In the genomic region with DNA sequence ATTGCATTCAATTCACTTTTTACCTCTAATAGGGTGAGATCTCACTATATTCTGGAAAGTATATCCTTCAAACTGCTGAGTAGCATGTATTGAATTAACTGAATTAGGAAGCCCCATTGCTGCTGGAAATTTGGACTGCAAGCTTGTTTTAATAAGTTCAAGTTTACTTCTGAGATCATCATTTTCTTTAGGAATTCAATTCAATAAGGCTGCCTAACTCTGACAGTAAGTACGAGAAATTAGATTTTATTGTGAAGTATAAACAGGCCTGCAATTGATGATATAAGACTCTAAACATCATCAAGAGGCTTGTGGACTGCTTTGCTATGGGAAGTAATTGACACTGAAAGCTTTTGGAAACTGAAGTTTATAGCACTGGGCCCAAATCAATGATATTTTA, we compare ENCODE assay signal across 2 cellular contexts.
TF ChIP-seq lines count a peak whose summit lies in the region.

No MANE protein-coding gene starts in this region.

TF ChIP-seq in A549, 52 proteins besides CTCF, POLR2A, EP300 and RAD21:
- TF ChIP-seq HDAC2 (IDR thresholded peaks at IDR 0.05): no peak
- no peak for TF ChIP-seq RCOR1 (IDR thresholded peaks at IDR 0.05; ENCODE audit: low read depth, low read length)
- TF ChIP-seq JUNB (IDR thresholded peaks at IDR 0.05): no peak
- no peak for TF ChIP-seq KDM1A (IDR thresholded peaks at IDR 0.05; ENCODE audit: low read depth)
- TF ChIP-seq TP53 (CRISPR knock-in tag; IDR thresholded peaks at IDR 0.05): no peak
- TF ChIP-seq NPAS2 (CRISPR knock-in tag; IDR thresholded peaks at IDR 0.05; ENCODE audit: borderline replicate concordance): no peak
- TF ChIP-seq NR3C1 (IDR thresholded peaks at IDR 0.05): no peak
- TF ChIP-seq BHLHE40 (IDR thresholded peaks at IDR 0.05; ENCODE audit: low read depth, low read length): no peak
- no peak for TF ChIP-seq SREBF2 (IDR thresholded peaks at IDR 0.05)
- TF ChIP-seq, protein P1, sequence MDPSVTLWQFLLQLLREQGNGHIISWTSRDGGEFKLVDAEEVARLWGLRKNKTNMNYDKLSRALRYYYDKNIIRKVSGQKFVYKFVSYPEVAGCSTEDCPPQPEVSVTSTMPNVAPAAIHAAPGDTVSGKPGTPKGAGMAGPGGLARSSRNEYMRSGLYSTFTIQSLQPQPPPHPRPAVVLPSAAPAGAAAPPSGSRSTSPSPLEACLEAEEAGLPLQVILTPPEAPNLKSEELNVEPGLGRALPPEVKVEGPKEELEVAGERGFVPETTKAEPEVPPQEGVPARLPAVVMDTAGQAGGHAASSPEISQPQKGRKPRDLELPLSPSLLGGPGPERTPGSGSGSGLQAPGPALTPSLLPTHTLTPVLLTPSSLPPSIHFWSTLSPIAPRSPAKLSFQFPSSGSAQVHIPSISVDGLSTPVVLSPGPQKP (IDR thresholded peaks at IDR 0.05; ENCODE audit: low read depth, low read length): no peak
- TF ChIP-seq ZSCAN20 (CRISPR knock-in tag; IDR thresholded peaks at IDR 0.05): no peak
- TF ChIP-seq EHF (CRISPR knock-in tag; IDR thresholded peaks at IDR 0.05): no peak
- TF ChIP-seq ZFP36 (IDR thresholded peaks at IDR 0.05; ENCODE audit: borderline replicate concordance, partially characterized antibody): no peak

TF ChIP-seq in IMR-90, 13 proteins besides CTCF, POLR2A, EP300 and RAD21:
- TF ChIP-seq MAZ (IDR thresholded peaks at IDR 0.05; ENCODE audit: borderline replicate concordance, low read depth, low read length) (no peak), RFX5 (IDR thresholded peaks at IDR 0.05; ENCODE audit: low read depth, low read length) (no peak), MXI1 (IDR thresholded peaks at IDR 0.05; ENCODE audit: borderline replicate concordance, low read depth, low read length) (no peak), CEBPB (IDR thresholded peaks at IDR 0.05; ENCODE audit: low read depth, low read length) (no peak), NFE2L2 (IDR thresholded peaks at IDR 0.05; ENCODE audit: low read depth, low read length) (no peak), SMC3 (IDR thresholded peaks at IDR 0.05; ENCODE audit: low read depth, low read length) (no peak), CHD1 (IDR thresholded peaks at IDR 0.05; ENCODE audit: low read depth, low read length) (no peak), FOS (IDR thresholded peaks at IDR 0.05; ENCODE audit: low read depth, low read length) (no peak), MAFK (IDR thresholded peaks at IDR 0.05; ENCODE audit: low read depth, low read length) (no peak), BHLHE40 (IDR thresholded peaks at IDR 0.05; ENCODE audit: low read depth, low read length) (no peak), RCOR1 (IDR thresholded peaks at IDR 0.05; ENCODE audit: insufficient replicate concordance, low read length) (no peak)
- TF ChIP-seq, protein P2, sequence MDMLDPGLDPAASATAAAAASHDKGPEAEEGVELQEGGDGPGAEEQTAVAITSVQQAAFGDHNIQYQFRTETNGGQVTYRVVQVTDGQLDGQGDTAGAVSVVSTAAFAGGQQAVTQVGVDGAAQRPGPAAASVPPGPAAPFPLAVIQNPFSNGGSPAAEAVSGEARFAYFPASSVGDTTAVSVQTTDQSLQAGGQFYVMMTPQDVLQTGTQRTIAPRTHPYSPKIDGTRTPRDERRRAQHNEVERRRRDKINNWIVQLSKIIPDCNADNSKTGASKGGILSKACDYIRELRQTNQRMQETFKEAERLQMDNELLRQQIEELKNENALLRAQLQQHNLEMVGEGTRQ (IDR thresholded peaks at IDR 0.05; ENCODE audit: low read depth, low read length): no peak
- TF ChIP-seq, protein P1 (IDR thresholded peaks at IDR 0.05; ENCODE audit: borderline replicate concordance, low read depth, low read length): no peak
